ENCODE assay signal across 12 cellular contexts in genomic region chr7:156475666-156476065, GRCh38.
A peak's percentile ranks its signal among the peaks of the same experiment; 100 is the strongest.
DNase-seq lines count a peak whose midpoint lies in the region; ATAC-seq and TF ChIP-seq lines count a peak whose summit lies in the region.
"Had no signal": no experiment of that assay in that cellular context is flagged by ENCODE, and none has a peak within 500 bp of the region (broad histone marks: within the 10 kb centered on the region; RNA-seq: fewer than 3 reads in every experiment).

No MANE protein-coding gene starts in this region.

- H3K4me3 ChIP-seq in fibroblast of pulmonary artery (replicated peaks; ENCODE audit: low read depth, low read length) = no peak overlapping the region
- H3K4me3 ChIP-seq: uterus had no signal

- DNase-seq in EH (ENCODE audit: low read depth) = peak; percentile 1
- DNase-seq in RPMI7951 (ENCODE audit: low read depth) = peak; percentile 87
- peak; percentile 5 for DNase-seq in fibroblast of pulmonary artery (ENCODE audit: low read depth)
- DNase-seq in osteocyte (ENCODE audit: extremely low spot score, unreplicated experiment) = peak; percentile 70
- no peak for DNase-seq in stimulated activated CD8-positive, alpha-beta memory T cell treated with anti-CD3 and anti-CD28 coated beads, Interleukin-4, amount 100 ng/mL, for 48 hours
- DNase-seq: activated CD4-positive, alpha-beta T cell treated with anti-CD3 and anti-CD28 coated beads, Interleukin-2, amount 50 U/mL, for 4 hours; activated gamma-delta T cell treated with Interleukin-2 at 50 U/mL for 16 hours; NCI-H187; uterus had no signal

- no peaks in the 10 kb centered on the region for H3K27me3 Mint-ChIP-seq in osteocyte (ENCODE audit: unreplicated experiment)

- peak overlapping the region; percentile 64 for H3K27ac Mint-ChIP-seq in osteocyte (ENCODE audit: unreplicated experiment)

- H3K9me3 Mint-ChIP-seq in osteocyte (ENCODE audit: unreplicated experiment) = no peaks in the 10 kb centered on the region

- H3K36me3 Mint-ChIP-seq in osteocyte (ENCODE audit: unreplicated experiment) = peaks cover 4% of the 10 kb centered on the region

- no peak for TF ChIP-seq CTCF in fibroblast of pulmonary artery (IDR thresholded peaks at IDR 0.05; ENCODE audit: low read length, missing control alignments)
- no peak for TF ChIP-seq CTCF in osteocyte (IDR thresholded peaks at IDR 0.05)

- ATAC-seq in GM19452 (IDR thresholded peaks at IDR 0.05; ENCODE audit: unreplicated experiment) (no peak), HG03280 (IDR thresholded peaks at IDR 0.05; ENCODE audit: unreplicated experiment) (no peak), GM21723 (IDR thresholded peaks at IDR 0.05; ENCODE audit: unreplicated experiment) (no peak)

- no peak overlapping the region for H3K4me3 Mint-ChIP-seq in osteocyte (ENCODE audit: unreplicated experiment)

- H3K4me1 Mint-ChIP-seq in osteocyte (ENCODE audit: unreplicated experiment) = peaks cover 8% of the 10 kb centered on the region
